ENCODE assay signal across 21 cellular contexts in the genomic region with DNA sequence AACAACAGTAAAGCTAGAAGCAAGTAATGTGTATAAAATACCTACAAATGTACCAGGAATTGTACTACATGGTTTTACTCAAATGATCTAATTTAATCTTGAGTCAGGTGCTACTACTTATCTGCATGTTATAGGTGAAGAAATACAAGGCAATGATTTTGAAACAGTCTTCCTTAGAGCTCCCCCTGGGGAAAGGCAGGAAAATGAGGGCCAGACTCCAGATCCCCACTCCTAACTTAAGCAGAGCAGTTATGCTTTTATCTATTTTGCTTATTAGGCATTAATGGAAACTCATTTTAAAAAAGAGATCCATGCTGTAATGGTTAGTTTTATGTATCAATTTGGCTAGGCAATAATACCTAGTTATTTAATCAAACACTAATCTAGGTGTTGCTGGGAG.
DNase-seq lines count a peak whose midpoint lies in the region; ATAC-seq and TF ChIP-seq lines count a peak whose summit lies in the region.
"Had no signal": no experiment of that assay in that cellular context is flagged by ENCODE, and none has a peak within 500 bp of the region (broad histone marks: within the 10 kb centered on the region; RNA-seq: fewer than 3 reads in every experiment).

No MANE protein-coding gene starts in this region.

- no peaks in the 10 kb centered on the region for H3K27me3 Mint-ChIP-seq in MCF 10A (ENCODE audit: insufficient read depth, unreplicated experiment)

- TF ChIP-seq POLR2A in breast epithelium (IDR thresholded peaks at IDR 0.05), result no peak

- no peaks in the 10 kb centered on the region for H3K27me3 ChIP-seq in breast epithelium
- no peaks in the 10 kb centered on the region for H3K27me3 ChIP-seq in OCI-LY3 (ENCODE audit: low read depth, low read length)
- H3K27me3 ChIP-seq: vagina had no signal

- intact Hi-C loops in MCF 10A (cut with micrococcal nuclease), result loop anchor here (1.0 to 2.0 kb wide), 2 partner anchors 231 to 265 kb away; no protein-coding TSS in a partner anchor
- intact Hi-C loops in breast epithelium (cut with DNase I; ENCODE audit: low total_unique reads), result no loop called here

- CTCF ChIA-PET in MCF 10A (lab: Yijun Ruan, JAX), result interaction anchor here (0.6 to 1.5 kb wide), 6 partner anchors 12 to 685 kb away, joined by 3 to 6 read pairs (median 3); no protein-coding TSS in a partner anchor

- H3K4me1 Mint-ChIP-seq in MCF 10A (ENCODE audit: insufficient read depth, unreplicated experiment), result no peaks in the 10 kb centered on the region

- H3K9me3 ChIP-seq in breast epithelium, result no peaks in the 10 kb centered on the region
- H3K9me3 ChIP-seq in OCI-LY3 (ENCODE audit: insufficient read depth, low read length), result no peaks in the 10 kb centered on the region
- H3K9me3 ChIP-seq: vagina had no signal

- peak; percentile 30 for TF ChIP-seq CTCF in MCF 10A (IDR thresholded peaks at IDR 0.05; ENCODE audit: unreplicated experiment)
- TF ChIP-seq CTCF in breast epithelium (IDR thresholded peaks at IDR 0.05), result no peak
- TF ChIP-seq CTCF in OCI-LY3 (IDR thresholded peaks at IDR 0.05; ENCODE audit: low read depth, low read length), result peak; percentile 17; the same call in 1 of the 2 replicates
- TF ChIP-seq CTCF in fibroblast of mammary gland (conservative IDR thresholded peaks at IDR 0.05; ENCODE audit: control insufficient read depth, insufficient read depth, low read depth, low read length), result peak; percentile 32
- peak; percentile 49 for TF ChIP-seq CTCF in retinal pigment epithelial cell (conservative IDR thresholded peaks at IDR 0.05; ENCODE audit: low read depth, low read length)

- H3K36me3 ChIP-seq in breast epithelium (no peaks in the 10 kb centered on the region), OCI-LY3 (replicated peaks; ENCODE audit: low read depth, low read length) (no peaks in the 10 kb centered on the region)
- H3K36me3 ChIP-seq: vagina had no signal

- H3K36me3 Mint-ChIP-seq in MCF 10A (ENCODE audit: insufficient read depth, unreplicated experiment), result no peaks in the 10 kb centered on the region
- H3K36me3 Mint-ChIP-seq: activated CD4-positive, alpha-beta memory T cell treated with anti-CD3 and anti-CD28 coated beads for 36 hours had no signal

- no peak overlapping the region for H2AFZ ChIP-seq in OCI-LY3 (ENCODE audit: low read depth, low read length)

- H3K4me3 ChIP-seq in breast epithelium, result no peak overlapping the region
- H3K4me3 ChIP-seq in OCI-LY3 (ENCODE audit: low read length), result no peak overlapping the region
- no peak overlapping the region for H3K4me3 ChIP-seq in fibroblast of mammary gland (ENCODE audit: control insufficient read depth, low read depth, low read length)
- no peak overlapping the region for H3K4me3 ChIP-seq in retinal pigment epithelial cell (ENCODE audit: low read length)
- H3K4me3 ChIP-seq: vagina had no signal

- no peaks in the 10 kb centered on the region for H3K9me3 Mint-ChIP-seq in MCF 10A (ENCODE audit: unreplicated experiment)
- H3K9me3 Mint-ChIP-seq: activated CD4-positive, alpha-beta memory T cell treated with anti-CD3 and anti-CD28 coated beads for 36 hours; CD4-positive, alpha-beta T cell had no signal

- no peak overlapping the region for H3K4me2 ChIP-seq in OCI-LY3 (ENCODE audit: low read length)

- no peak overlapping the region for H3K9ac ChIP-seq in OCI-LY3 (ENCODE audit: low read length)

- no peaks in the 10 kb centered on the region for H4K20me1 ChIP-seq in OCI-LY3 (ENCODE audit: insufficient read depth, low read length)

- ATAC-seq in HG02759 (IDR thresholded peaks at IDR 0.05; ENCODE audit: unreplicated experiment) (no peak), GM18498 (IDR thresholded peaks at IDR 0.05; ENCODE audit: unreplicated experiment) (no peak)

- no peak overlapping the region for H3K4me3 Mint-ChIP-seq in MCF 10A (ENCODE audit: unreplicated experiment)
- H3K4me3 Mint-ChIP-seq: activated CD4-positive, alpha-beta memory T cell treated with anti-CD3 and anti-CD28 coated beads for 36 hours; CD4-positive, alpha-beta T cell; nephron; T-helper 1 cell treated with Interleukin-12 subunit alpha and Interleukin-12 subunit beta and Interleukin-4 antibody, amounts not matched to agents 30 μg/mL and 1 μg/mL, for 36 hours had no signal

- no peak overlapping the region for H3K27ac ChIP-seq in breast epithelium
- H3K27ac ChIP-seq in OCI-LY3 (ENCODE audit: low read length), result no peak overlapping the region
- H3K27ac ChIP-seq: HL-60, vagina, VCaP had no signal

- H3K27ac Mint-ChIP-seq in MCF 10A (ENCODE audit: low read depth, unreplicated experiment), result no peak overlapping the region
- H3K27ac Mint-ChIP-seq: activated CD4-positive, alpha-beta memory T cell treated with anti-CD3 and anti-CD28 coated beads for 36 hours; CD4-positive, alpha-beta T cell; nephron; progenitor cell of endocrine pancreas; T-helper 1 cell treated with Interleukin-12 subunit alpha and Interleukin-12 subunit beta and Interleukin-4 antibody, amounts not matched to agents 30 μg/mL and 1 μg/mL, for 36 hours had no signal

- BruUV-seq in MCF 10A (replicated peaks; lab: Mats Ljungman, UMichigan), result no TSS peak

- no peaks in the 10 kb centered on the region for H3K79me2 ChIP-seq in OCI-LY3 (ENCODE audit: low read length)

- POLR2A ChIA-PET in MCF 10A (lab: Yijun Ruan, JAX), result no interaction called here

- H3K4me1 ChIP-seq in breast epithelium (no peaks in the 10 kb centered on the region), OCI-LY3 (ENCODE audit: low read length) (no peaks in the 10 kb centered on the region)
- H3K4me1 ChIP-seq: vagina had no signal

- peak; percentile 45 for DNase-seq in MCF 10A (ENCODE audit: unreplicated experiment)
- DNase-seq in breast epithelium (ENCODE audit: low spot score in 2 of 2), result no peak
- peak; percentile 30 for DNase-seq in fibroblast of mammary gland (ENCODE audit: low read depth)
- no peak for DNase-seq in retinal pigment epithelial cell (ENCODE audit: low read depth)
- DNase-seq in HUDEP-2 (lab: John Stamatoyannopoulos, UW; ENCODE audit: unreplicated experiment in 76 of 76), result no peak
- DNase-seq: activated CD4-positive, alpha-beta memory T cell treated with anti-CD3 and anti-CD28 coated beads for 36 hours; activated naive CD4-positive, alpha-beta T cell treated with Interleukin-2 at 50 U/mL for 16 hours; CD4-positive, alpha-beta T cell; DMS53; NCI-H1092 treated with DMSO at 0.1 percent for 48 hours; SHP77 treated with DMSO at 0.1 percent for 48 hours; small intestine had no signal

Comparison
In these comparisons a context has a peak if more than half of its experiments do, and no peak if none do; other contexts are left out.
1. DNase-seq: peak in MCF 10A (single experiment) and fibroblast of mammary gland (single experiment); none in breast epithelium (0 of 2), retinal pigment epithelial cell (single experiment) and HUDEP-2 (0 of 76).
2. CTCF ChIP-seq: peak in MCF 10A (single experiment), OCI-LY3 (single experiment), fibroblast of mammary gland (single experiment) and retinal pigment epithelial cell (single experiment); none in breast epithelium (0 of 3).